ENCODE assay signal across 9 cellular contexts in genomic region chr11:20880094-20880493, GRCh38.
"Had no signal": no experiment of that assay in that cellular context is flagged by ENCODE, and none has a peak within 500 bp of the region (broad histone marks: within the 10 kb centered on the region; RNA-seq: fewer than 3 reads in every experiment).

No MANE protein-coding gene starts in this region.

- H3K27ac ChIP-seq: HL-60, KMS-11 had no signal

- H3K27ac Mint-ChIP-seq: IgD-negative memory B cell had no signal

- DNase-seq: IMR-90, Karpas-422, KBM-7, KG1 had no signal

- H3K4me1 Mint-ChIP-seq: IgD-negative memory B cell had no signal

- H3K27me3 Mint-ChIP-seq: IgD-negative memory B cell had no signal

- H3K36me3 Mint-ChIP-seq: IgD-negative memory B cell had no signal

- H3K4me2 ChIP-seq: KMS-11 had no signal

- H3K4me3 Mint-ChIP-seq: IgD-negative memory B cell had no signal

- H3K9ac ChIP-seq: KMS-11 had no signal

- FAIRE-seq: HepG2, HTR-8/SVneo had no signal

- ATAC-seq: HepG2 had no signal
